ENCODE assay signal across 10 cellular contexts in genomic region chr3:51340311-51340829, GRCh38. TPM values are rescaled to one million over a fixed set of nuclear protein-coding genes. Genes with fewer than 3 reads are reported as not detected.
DNase-seq lines count a peak whose midpoint lies in the region; ATAC-seq, FAIRE-seq and TF ChIP-seq lines count a peak whose summit lies in the region.
"Had no signal": no experiment of that assay in that cellular context is flagged by ENCODE, and none has a peak within 500 bp of the region (broad histone marks: within the 10 kb centered on the region; RNA-seq: fewer than 3 reads in every experiment).

No MANE protein-coding gene starts in this region.

- TF ChIP-seq POLR2A in vagina (IDR thresholded peaks at IDR 0.05) (no peak), GM12891 (IDR thresholded peaks at IDR 0.05; ENCODE audit: low read depth, low read length) (no peak)

- H3K36me3 ChIP-seq in lower lobe of right lung, result no peaks in the 10 kb centered on the region
- H3K36me3 ChIP-seq in vagina, result no peaks in the 10 kb centered on the region

- no peaks in the 10 kb centered on the region for H3K9me3 ChIP-seq in lower lobe of right lung
- H3K9me3 ChIP-seq in vagina, result no peaks in the 10 kb centered on the region

- H3K27ac ChIP-seq in coronary artery (peak overlapping the region; percentile 31 to 81), lower lobe of right lung (peak overlapping the region; percentile 48), vagina (peak overlapping the region; percentile 2)

- FAIRE-seq in GM12891 (lab: Jason Lieb, UNC), result no peak

- ATAC-seq in Right ventricle myocardium inferior, result peak; percentile 64
- ATAC-seq in lower lobe of right lung, result peak; percentile 73 to 80

- DNase-seq in Right ventricle myocardium inferior (ENCODE audit: missing footprints), result no peak
- DNase-seq in cardiac septum (ENCODE audit: low spot score), result no peak
- DNase-seq in coronary artery (ENCODE audit: low spot score), result no peak
- no peak for DNase-seq in lower lobe of right lung
- peak; percentile 61 to 70 for DNase-seq in vagina (ENCODE audit: extremely low spot score in 2 of 2)
- no peak for DNase-seq in NCI-H1105 (lab: John Stamatoyannopoulos, UW)
- DNase-seq in effector CD8-positive, alpha-beta T cell (lab: John Stamatoyannopoulos, UW), result no peak
- DNase-seq in GM12891 (ENCODE audit: insufficient read length, low spot score), result no peak
- DNase-seq: activated CD8-positive, alpha-beta memory T cell treated with anti-CD3 and anti-CD28 coated beads, Interleukin-2, amount 50 U/mL, for 48 hours; CD4-positive, CD25-positive, alpha-beta regulatory T cell had no signal

- TF ChIP-seq CTCF in coronary artery (IDR thresholded peaks at IDR 0.05) (no peak), lower lobe of right lung (IDR thresholded peaks at IDR 0.05) (no peak), vagina (IDR thresholded peaks at IDR 0.05) (no peak)

- H3K4me3 ChIP-seq in coronary artery (no peak overlapping the region), lower lobe of right lung (no peak overlapping the region), vagina (no peak overlapping the region)

- intact Hi-C loops in Right ventricle myocardium inferior (cut with DNase I), result no loop called here
- intact Hi-C loops in cardiac septum (cut with DNase I), result no loop called here
- intact Hi-C loops in lower lobe of right lung (cut with DNase I), result no loop called here
- intact Hi-C loops in vagina (cut with DNase I), result no loop called here

- no peaks in the 10 kb centered on the region for H3K27me3 ChIP-seq in lower lobe of right lung (ENCODE audit: low read depth)
- H3K27me3 ChIP-seq in vagina, result no peaks in the 10 kb centered on the region

- H3K4me1 ChIP-seq in lower lobe of right lung, result peaks cover 10% of the 10 kb centered on the region
- peaks cover 14% of the 10 kb centered on the region for H3K4me1 ChIP-seq in vagina

TF ChIP-seq in GM12891, 5 proteins besides CTCF, POLR2A, EP300 and RAD21:
- TF ChIP-seq TAF1 (IDR thresholded peaks at IDR 0.05; ENCODE audit: low read depth, low read length) (no peak), POLR2AphosphoS5 (IDR thresholded peaks at IDR 0.05; ENCODE audit: low read depth, low read length) (no peak), POU2F2 (IDR thresholded peaks at IDR 0.05; ENCODE audit: low read depth, low read length) (no peak), SPI1 (IDR thresholded peaks at IDR 0.05; ENCODE audit: low read depth, low read length) (no peak), PAX5 (IDR thresholded peaks at IDR 0.05; ENCODE audit: insufficient read depth, low read length, severe bottlenecking) (no peak)

RNA-seq across cellular contexts. Expression of gene MANF, which starts 44.7 kb away (rescaled TPM):
- total RNA-seq in Right ventricle myocardium inferior, result 46.1 TPM
- 77.6 TPM for total RNA-seq in cardiac septum
- total RNA-seq in lower lobe of right lung, result 59.8 TPM
- 42.2 TPM for total RNA-seq in vagina
- 60.4 TPM for polyA plus RNA-seq in GM12891 (2012; ENCODE audit: low read depth, missing spikeins)

RNA-seq across cellular contexts. Expression of gene RBM15B, which starts 50.7 kb away (rescaled TPM):
- 11.8 TPM for total RNA-seq in Right ventricle myocardium inferior
- total RNA-seq in cardiac septum, result 18.1 TPM
- 24.3 TPM for total RNA-seq in lower lobe of right lung
- 20.6 TPM for total RNA-seq in vagina
- polyA plus RNA-seq in GM12891 (2012; ENCODE audit: low read depth, missing spikeins), result 11.4 TPM

Comparison
In these comparisons a context has a peak if more than half of its experiments do, and no peak if none do; other contexts are left out.
1. DNase-seq: peak in vagina (2 of 2); none in Right ventricle myocardium inferior (single experiment), cardiac septum (single experiment), coronary artery (single experiment), lower lobe of right lung (single experiment), NCI-H1105 (single experiment), effector CD8-positive, alpha-beta T cell (single experiment) and GM12891 (single experiment).
2. H3K27ac ChIP-seq: peak in every context shown above with its lines; median percentile 56 in coronary artery; 48 in lower lobe of right lung; 2 in vagina.